In the genomic region with DNA sequence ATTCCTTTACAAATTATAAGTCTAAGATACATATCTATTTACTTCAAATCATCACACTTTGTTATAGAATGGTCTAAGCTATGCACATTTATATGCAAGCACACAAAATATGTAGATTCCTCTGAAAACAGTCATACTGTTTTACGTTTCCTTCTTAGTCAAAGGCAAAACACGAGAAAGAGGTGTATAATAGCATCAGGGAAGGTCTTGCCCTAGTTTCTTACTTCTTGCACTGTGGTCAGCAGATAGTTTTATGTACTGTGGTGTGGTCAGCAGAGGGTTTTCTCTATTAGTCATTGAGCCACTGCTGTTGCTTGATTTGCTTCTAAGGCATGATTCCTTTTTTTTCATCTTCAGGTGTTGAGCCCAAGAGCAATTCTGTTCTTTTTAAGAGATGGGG, we compare ENCODE assay signal across 15 cellular contexts.
A peak's percentile ranks its signal among the peaks of the same experiment; 100 is the strongest.
DNase-seq lines count a peak whose midpoint lies in the region; ATAC-seq and TF ChIP-seq lines count a peak whose summit lies in the region.
"Had no signal": no experiment of that assay in that cellular context is flagged by ENCODE, and none has a peak within 500 bp of the region (broad histone marks: within the 10 kb centered on the region; RNA-seq: fewer than 3 reads in every experiment).

No MANE protein-coding gene starts in this region.

- TF ChIP-seq CTCF in GM20000 (IDR thresholded peaks at IDR 0.05; ENCODE audit: extremely low read depth, missing control alignments), result no peak
- no peak for TF ChIP-seq CTCF in heart left ventricle (IDR thresholded peaks at IDR 0.05)
- no peak for TF ChIP-seq CTCF in ovary (IDR thresholded peaks at IDR 0.05)

- H3K4me3 ChIP-seq in adipocyte (ENCODE audit: low read length) (no peak overlapping the region), heart left ventricle (no peak overlapping the region), ovary (no peak overlapping the region)
- H3K4me3 ChIP-seq: tibial artery had no signal

- H3K4me1 ChIP-seq in adipocyte (ENCODE audit: control insufficient read depth, insufficient read depth, low read length) (no peaks in the 10 kb centered on the region), heart left ventricle (no peaks in the 10 kb centered on the region), ovary (ENCODE audit: insufficient read depth) (no peaks in the 10 kb centered on the region)

- H3K27ac ChIP-seq in heart left ventricle (no peak overlapping the region), ovary (no peak overlapping the region)
- H3K27ac ChIP-seq: tibial artery had no signal

- peak; percentile 4 for DNase-seq in GM04504 (ENCODE audit: low read depth)
- peak; percentile 48 for DNase-seq in adipocyte (ENCODE audit: low read depth)
- DNase-seq in renal cortical epithelial cell (ENCODE audit: low read depth), result peak; percentile 9
- DNase-seq in iPS-NIHi7 (ENCODE audit: extremely low spot score), result no peak
- no peak for DNase-seq in GM20000 (ENCODE audit: low spot score)
- no peak for DNase-seq in heart left ventricle
- DNase-seq in ovary, result no peak
- DNase-seq: activated CD4-positive, alpha-beta T cell treated with anti-CD3 and anti-CD28 coated beads for 1 hour; activated CD8-positive, alpha-beta memory T cell treated with anti-CD3 and anti-CD28 coated beads, Interleukin-2, amount 50 U/mL, for 48 hours; DMS79; GOT3; NCI-H345; T-helper 1 cell; tibial artery had no signal

- TF ChIP-seq EP300 in ovary (IDR thresholded peaks at IDR 0.05), result no peak

- H3K9me3 ChIP-seq in adipocyte (ENCODE audit: control insufficient read depth, low read length), result peaks cover 5% of the 10 kb centered on the region
- peaks cover 0 to 11% (median 0%) of the 10 kb centered on the region in 12 donors for H3K9me3 ChIP-seq in heart left ventricle
- H3K9me3 ChIP-seq in ovary, result no peaks in the 10 kb centered on the region
- H3K9me3 ChIP-seq: tibial artery had no signal

- H3K36me3 ChIP-seq in adipocyte (ENCODE audit: control insufficient read depth, insufficient read depth, low read length, severe bottlenecking), result no peaks in the 10 kb centered on the region
- no peaks in the 10 kb centered on the region for H3K36me3 ChIP-seq in heart left ventricle
- H3K36me3 ChIP-seq in ovary, result no peaks in the 10 kb centered on the region
- H3K36me3 ChIP-seq: tibial artery had no signal

- peak; percentile 87 for ATAC-seq in HG03457 (IDR thresholded peaks at IDR 0.05; ENCODE audit: unreplicated experiment)
- no peak for ATAC-seq in heart left ventricle

- intact Hi-C loops in heart left ventricle (cut with DNase I), result no loop called here
- intact Hi-C loops in ovary (cut with DNase I), result no loop called here

- no peak overlapping the region for H3K9ac ChIP-seq in adipocyte (ENCODE audit: low read length)

- 59 to 70% (median 65%) methylated on average over 2 of the region's 2 CpGs for WGBS in heart left ventricle, 4 donors
- WGBS in ovary, 3 donors, result 68 to 74% (median 71%) methylated on average over 2 of the region's 2 CpGs

- no peaks in the 10 kb centered on the region for H3K27me3 ChIP-seq in adipocyte (replicated peaks; ENCODE audit: control insufficient read depth, insufficient read depth, low read length)
- H3K27me3 ChIP-seq in heart left ventricle, result no peaks in the 10 kb centered on the region
- H3K27me3 ChIP-seq in ovary, result no peaks in the 10 kb centered on the region
- H3K27me3 ChIP-seq: tibial artery had no signal

- TF ChIP-seq POLR2A in heart left ventricle (IDR thresholded peaks at IDR 0.05) (no peak), ovary (IDR thresholded peaks at IDR 0.05) (no peak)

Comparison
In these comparisons a context has a peak if more than half of its experiments do, and no peak if none do; other contexts are left out.
1. DNase-seq: peak in GM04504 (single experiment), adipocyte (single experiment) and renal cortical epithelial cell (single experiment); none in iPS-NIHi7 (single experiment), GM20000 (single experiment), heart left ventricle (0 of 5) and ovary (0 of 5).